In genomic region chr2:9422321-9423099, GRCh38 we compare ENCODE assay signal across 8 cellular contexts. TPM values are rescaled to one million over a fixed set of nuclear protein-coding genes. Genes with fewer than 3 reads are reported as not detected.
DNase-seq lines count a peak whose midpoint lies in the region; ATAC-seq, FAIRE-seq and TF ChIP-seq lines count a peak whose summit lies in the region.

No MANE protein-coding gene starts in this region.

- peak; percentile 41 for ATAC-seq in GM19023 (IDR thresholded peaks at IDR 0.05; ENCODE audit: unreplicated experiment)
- peak; percentile 41 for ATAC-seq in HG03175 (IDR thresholded peaks at IDR 0.05; ENCODE audit: unreplicated experiment)
- peak in 3 of 4 donors; percentile 11 to 37 (median 34) for ATAC-seq in heart left ventricle

- no peak for TF ChIP-seq CTCF in heart left ventricle (IDR thresholded peaks at IDR 0.05)
- TF ChIP-seq CTCF in parathyroid adenoma (IDR thresholded peaks at IDR 0.05) = no peak
- TF ChIP-seq CTCF in type B pancreatic cell (conservative IDR thresholded peaks at IDR 0.05) = no peak

- DNase-seq in Ammon's horn (ENCODE audit: low spot score) (peak; percentile 69), RCC 7860 (ENCODE audit: low spot score) (peak; percentile 17), heart left ventricle (peak; percentile 40 to 75 (median 60)), type B pancreatic cell (ENCODE audit: extremely low spot score, unreplicated experiment) (no peak)

- peak overlapping the region; percentile 90 to 98 (median 94) for H3K27ac ChIP-seq in heart left ventricle
- H3K27ac ChIP-seq in parathyroid adenoma = peak overlapping the region; percentile 65

- H3K9me3 ChIP-seq in heart left ventricle (no peaks in the 10 kb centered on the region), parathyroid adenoma (ENCODE audit: control insufficient read depth, low read length) (no peaks in the 10 kb centered on the region)

- H3K9me3 Mint-ChIP-seq in activated naive CD8-positive, alpha-beta T cell (ENCODE audit: low read depth) = no peaks in the 10 kb centered on the region
- H3K9me3 Mint-ChIP-seq in type B pancreatic cell = no peaks in the 10 kb centered on the region

- no peaks in the 10 kb centered on the region for H3K27me3 Mint-ChIP-seq in activated naive CD8-positive, alpha-beta T cell
- no peaks in the 10 kb centered on the region for H3K27me3 Mint-ChIP-seq in type B pancreatic cell

- peak overlapping the region; percentile 72 for H3K4me2 ChIP-seq in parathyroid adenoma (ENCODE audit: low read length)

- H3K27me3 ChIP-seq in heart left ventricle (no peaks in the 10 kb centered on the region), parathyroid adenoma (ENCODE audit: control insufficient read depth, insufficient read depth, low read length) (no peaks in the 10 kb centered on the region)

- no peak for TF ChIP-seq POLR2A in heart left ventricle (IDR thresholded peaks at IDR 0.05)

- H3K4me3 ChIP-seq in heart left ventricle (peak overlapping the region; percentile 54 to 98 (median 94)), parathyroid adenoma (ENCODE audit: low read depth, low read length) (peak overlapping the region; percentile 84)

- H3K36me3 ChIP-seq in heart left ventricle (peaks cover 0 to 16% (median 9%) of the 10 kb centered on the region in 9 donors), parathyroid adenoma (ENCODE audit: control insufficient read depth, insufficient read depth, low read length) (no peaks in the 10 kb centered on the region)

- H3K4me3 Mint-ChIP-seq in activated naive CD8-positive, alpha-beta T cell = peak overlapping the region; percentile 88
- peak overlapping the region; percentile 91 for H3K4me3 Mint-ChIP-seq in type B pancreatic cell

- H3K4me1 Mint-ChIP-seq in activated naive CD8-positive, alpha-beta T cell (ENCODE audit: low read depth) = peaks cover 43% of the 10 kb centered on the region
- peaks cover 22% of the 10 kb centered on the region for H3K4me1 Mint-ChIP-seq in type B pancreatic cell (ENCODE audit: unreplicated experiment)

- peaks cover 12% of the 10 kb centered on the region for H3K36me3 Mint-ChIP-seq in activated naive CD8-positive, alpha-beta T cell
- H3K36me3 Mint-ChIP-seq in type B pancreatic cell = peaks cover 10% of the 10 kb centered on the region

- H3K27ac Mint-ChIP-seq in activated naive CD8-positive, alpha-beta T cell = peak overlapping the region; percentile 91
- H3K27ac Mint-ChIP-seq in type B pancreatic cell = peak overlapping the region; percentile 84

- no peak for FAIRE-seq in RCC 7860 (lab: Jason Lieb, UNC)

- peak overlapping the region; percentile 71 for H2AFZ ChIP-seq in parathyroid adenoma

- 3 to 14% (median 5%) methylated on average over 21 to 42 of the region's 42 CpGs for WGBS in heart left ventricle, 4 donors

- peak overlapping the region; percentile 10 for H3K9ac ChIP-seq in parathyroid adenoma

- intact Hi-C loops in heart left ventricle (cut with DNase I) = loop anchor here in 5 of 10 donors (2.0 to 10.0 kb wide), 4 partner anchors 215 to 282 kb away; partner anchors contain the start of gene ASAP2 (in 3 of the 5)

- H3K4me1 ChIP-seq in heart left ventricle (peaks cover 0 to 59% (median 34%) of the 10 kb centered on the region in 12 donors), parathyroid adenoma (peaks cover 7% of the 10 kb centered on the region)

- peaks cover 24% of the 10 kb centered on the region for H3K79me2 ChIP-seq in parathyroid adenoma

RNA-seq across cellular contexts. Expression of gene ITGB1BP1, which starts 0.8 kb away (rescaled TPM):
- total RNA-seq in heart left ventricle (100 to 1,000 TPM in 6 of 9 donors, 10 to 100 TPM in 3; 26.5 to 163 (median 104) TPM), type B pancreatic cell (ENCODE audit: low replicate concordance) (57.2 and 79.0 TPM in 2 replicates)
- 100 to 1,000 TPM in 1 of 2 donors, 10 to 100 TPM in 1; 85.6 to 165 TPM for polyA plus RNA-seq in heart left ventricle

RNA-seq across cellular contexts. Expression of gene CPSF3, which starts 0.9 kb away (rescaled TPM):
- total RNA-seq in heart left ventricle = 10 to 100 TPM; 13.8 to 27.5 (median 18.3) TPM
- polyA plus RNA-seq in heart left ventricle = 10 to 100 TPM; 12.0 to 21.9 TPM
- 38.9 and 60.6 TPM in 2 replicates for total RNA-seq in type B pancreatic cell (ENCODE audit: low replicate concordance)

RNA-seq across cellular contexts. Expression of gene IAH1, which starts 51.8 kb away (rescaled TPM):
- total RNA-seq in heart left ventricle (100 to 1,000 TPM in 1 of 9 donors, 10 to 100 TPM in 8; 58.4 to 101 (median 78.0) TPM), type B pancreatic cell (ENCODE audit: low replicate concordance) (32.4 and 43.9 TPM in 2 replicates)
- polyA plus RNA-seq in heart left ventricle = 100 to 1,000 TPM in 1 of 2 donors, 10 to 100 TPM in 1; 51.6 to 124 TPM
